ENCODE assay signal across 26 cellular contexts in the genomic region with DNA sequence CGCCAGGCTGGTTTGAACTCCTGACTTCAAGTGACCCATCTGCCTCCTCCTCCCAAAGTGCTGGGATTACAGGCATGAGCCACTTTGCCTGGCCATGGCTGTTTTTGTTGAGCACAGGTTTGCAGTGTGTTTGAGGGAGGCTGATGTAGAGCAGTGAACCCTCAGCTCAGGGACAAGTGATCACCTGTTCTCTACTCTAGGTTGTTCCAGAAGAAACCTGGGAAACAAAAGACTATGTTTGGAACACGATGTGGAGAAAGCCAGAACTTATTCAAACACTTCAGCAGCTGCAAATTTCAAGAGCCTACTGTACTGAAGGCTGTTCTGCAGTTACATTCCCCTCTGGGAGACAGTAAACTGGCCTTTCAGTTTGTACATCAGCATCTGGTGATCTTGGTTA. TPM values are rescaled to one million over a fixed set of nuclear protein-coding genes. Genes with fewer than 3 reads are reported as not detected.
"Had no signal": no experiment of that assay in that cellular context is flagged by ENCODE, and none has a peak within 500 bp of the region (broad histone marks: within the 10 kb centered on the region; RNA-seq: fewer than 3 reads in every experiment).

No MANE protein-coding gene starts in this region.

- H3K36me3 ChIP-seq: esophagus squamous epithelium, gastroesophageal sphincter, spleen, tibial nerve had no signal

- H3K27ac Mint-ChIP-seq: nephron progenitor cell; stimulated activated naive B cell treated with anti-CD40 and anti-IgM and Interleukin-4, amounts not matched to agents 10 μg/mL and 1 μg/mL and 100 μg/mL, for 72 hours; stimulated activated naive CD8-positive, alpha-beta T cell treated with anti-CD3 and anti-CD28 coated beads, Interleukin-15, amount 100 ng/mL, for 72 hours had no signal

- H3K9me3 Mint-ChIP-seq: nephron progenitor cell; stimulated activated naive B cell treated with anti-CD40 and anti-IgM and Interleukin-4, amounts not matched to agents 10 μg/mL and 1 μg/mL and 100 μg/mL, for 72 hours; stimulated activated naive CD8-positive, alpha-beta T cell treated with anti-CD3 and anti-CD28 coated beads, Interleukin-15, amount 100 ng/mL, for 72 hours had no signal

- H3K9me3 ChIP-seq: esophagus squamous epithelium, gastroesophageal sphincter, psoas muscle, spleen, testis, tibial nerve had no signal

- H3K4me3 ChIP-seq: esophagus squamous epithelium, gastroesophageal sphincter, hepatocyte, psoas muscle, spleen, testis, tibial nerve had no signal

- H3K27ac ChIP-seq: esophagus squamous epithelium, gastroesophageal sphincter, hepatocyte, psoas muscle, spleen, testis, tibial nerve had no signal

- H3K4me3 Mint-ChIP-seq: naive thymus-derived CD4-positive, alpha-beta T cell; stimulated activated naive B cell treated with anti-CD40 and anti-IgM and Interleukin-4, amounts not matched to agents 10 μg/mL and 1 μg/mL and 100 μg/mL, for 72 hours; stimulated activated naive CD8-positive, alpha-beta T cell treated with anti-CD3 and anti-CD28 coated beads, Interleukin-15, amount 100 ng/mL, for 72 hours had no signal

- DNase-seq: effector memory CD4-positive, alpha-beta T cell; esophagus squamous epithelium; foreskin fibroblast; left colon; mammary epithelial cell; naive thymus-derived CD4-positive, alpha-beta T cell; nephron progenitor cell; retina; spleen; stimulated activated CD4-positive, alpha-beta T cell treated with anti-CD3 and anti-CD28 coated beads, Interleukin-15, amount 100 ng/mL, for 24 hours; stimulated activated CD4-positive, alpha-beta T cell treated with anti-CD3 and anti-CD28 coated beads, Interleukin-1b, Interleukin-23, amount 100 ng/mL, for 48 hours; stimulated activated CD4-positive, alpha-beta T cell treated with anti-CD3 and anti-CD28 coated beads, Interleukin-4, amount 100 ng/mL, for 4 hours; stimulated activated naive B cell treated with anti-CD40 and anti-IgM and Interleukin-4, amounts not matched to agents 10 μg/mL and 1 μg/mL and 100 μg/mL, for 72 hours; stimulated activated naive CD8-positive, alpha-beta T cell treated with anti-CD3 and anti-CD28 coated beads, Interleukin-15, amount 100 ng/mL, for 72 hours; testis had no signal

- H3K36me3 Mint-ChIP-seq: stimulated activated naive B cell treated with anti-CD40 and anti-IgM and Interleukin-4, amounts not matched to agents 10 μg/mL and 1 μg/mL and 100 μg/mL, for 72 hours had no signal

- H3K4me1 ChIP-seq: testis had no signal

- H3K27me3 ChIP-seq: hepatocyte, testis had no signal

- ATAC-seq: gastroesophageal sphincter; left colon; naive thymus-derived CD4-positive, alpha-beta T cell; psoas muscle; sciatic nerve; stimulated activated naive B cell treated with anti-CD40 and anti-IgM and Interleukin-4, amounts not matched to agents 10 μg/mL and 1 μg/mL and 100 μg/mL, for 72 hours; stimulated activated naive CD8-positive, alpha-beta T cell treated with anti-CD3 and anti-CD28 coated beads, Interleukin-15, amount 100 ng/mL, for 72 hours had no signal

RNA-seq across cellular contexts. Expression of a gene that starts 4.7 kb away (rescaled TPM):
- total RNA-seq: epithelial cell of proximal tubule; esophagus squamous epithelium; hepatocyte; kidney epithelial cell; left colon; liver; mammary epithelial cell; mesenteric fat pad; mononuclear cell; naive thymus-derived CD4-positive, alpha-beta T cell; psoas muscle; sciatic nerve; spleen; subcutaneous adipose tissue had no signal
- polyA plus RNA-seq: liver; mammary epithelial cell; naive thymus-derived CD4-positive, alpha-beta T cell had no signal

RNA-seq across cellular contexts. Expression of a gene that starts 11.1 kb away (rescaled TPM):
- total RNA-seq: mononuclear cell had no signal
